ENCODE assay signal across 1 cellular context in the genomic region with DNA sequence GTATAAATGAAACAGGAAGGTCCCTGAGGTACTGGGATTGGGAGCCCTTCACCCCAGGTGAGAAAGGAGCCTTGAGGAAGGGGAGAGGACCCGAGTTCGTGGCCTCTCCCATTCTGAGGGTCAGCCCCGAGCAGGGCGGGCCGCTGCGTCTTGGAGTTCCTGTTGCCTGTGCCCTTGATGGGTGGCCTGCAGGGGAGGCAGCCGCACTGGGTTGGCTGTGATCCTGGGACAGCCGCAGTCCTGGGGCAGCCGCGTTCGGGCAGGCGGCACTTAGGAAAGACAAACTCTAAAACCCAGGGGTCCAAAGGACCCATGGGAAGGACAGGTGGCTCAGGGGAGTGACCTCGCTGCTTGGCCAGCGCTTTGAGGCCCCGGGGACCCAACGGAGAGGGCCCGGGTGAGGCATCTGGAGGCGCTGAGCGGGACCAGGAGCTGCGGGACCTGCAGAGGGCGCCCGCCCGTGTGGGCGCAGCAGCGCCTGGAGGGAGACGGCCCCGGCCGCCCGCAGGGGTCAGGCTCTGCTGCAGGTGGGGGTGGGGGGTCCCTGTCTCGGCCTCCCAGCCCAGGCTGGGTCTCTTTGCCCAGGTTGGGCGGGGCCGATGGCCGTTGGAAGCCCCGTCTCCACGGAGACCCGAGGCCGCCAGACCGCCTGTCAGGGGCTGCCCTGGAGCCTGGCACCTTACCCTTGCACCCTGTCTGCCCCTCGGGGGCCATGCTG.
TF ChIP-seq lines count a peak whose summit lies in the region.

No MANE protein-coding gene starts in this region.

TF ChIP-seq in HepG2, 621 proteins besides CTCF, POLR2A, EP300 and RAD21 (continued from another document and continues in another):
- TF ChIP-seq RFX1 (IDR thresholded peaks at IDR 0.05) (no peak), RAD51 (IDR thresholded peaks at IDR 0.05; ENCODE audit: borderline replicate concordance) (no peak), CCAR2 (optimal IDR thresholded peaks at IDR 0.05; ENCODE audit: low read depth, low read length) (no peak), HNF4G (IDR thresholded peaks at IDR 0.05; ENCODE audit: borderline replicate concordance, low read depth, low read length) (no peak), HNF4G (CRISPR knock-in tag; IDR thresholded peaks at IDR 0.05; ENCODE audit: borderline replicate concordance, low read depth) (no peak), SSRP1 (CRISPR knock-in tag; IDR thresholded peaks at IDR 0.05) (no peak), PHF21A (CRISPR knock-in tag; IDR thresholded peaks at IDR 0.05) (no peak), ASH2L (IDR thresholded peaks at IDR 0.05; ENCODE audit: insufficient read length, low read depth, low read length) (peak; percentile 25), ZNF670 (CRISPR knock-in tag; IDR thresholded peaks at IDR 0.05; ENCODE audit: borderline replicate concordance) (no peak), SOX6 (IDR thresholded peaks at IDR 0.05) (no peak), SOX6 (CRISPR knock-in tag; IDR thresholded peaks at IDR 0.05) (0 out of 2 replicates have a peak, but pooled peaks have one; percentile 10), CENPX (CRISPR knock-in tag; IDR thresholded peaks at IDR 0.05) (no peak), TRIM24 (CRISPR knock-in tag; IDR thresholded peaks at IDR 0.05) (no peak), ZNF143 (CRISPR knock-in tag; IDR thresholded peaks at IDR 0.05) (no peak), MEF2D (CRISPR knock-in tag; IDR thresholded peaks at IDR 0.05) (no peak), ZMYM4 (CRISPR knock-in tag; IDR thresholded peaks at IDR 0.05) (0 out of 2 replicates have a peak, but pooled peaks have one; percentile 27), SALL1 (CRISPR knock-in tag; IDR thresholded peaks at IDR 0.05) (peak; percentile 48), ZFY (CRISPR knock-in tag; IDR thresholded peaks at IDR 0.05) (peak; percentile 51; the same call in 1 of the 2 replicates), GPN1 (CRISPR knock-in tag; IDR thresholded peaks at IDR 0.05; ENCODE audit: borderline replicate concordance) (no peak), ZFX (CRISPR knock-in tag; IDR thresholded peaks at IDR 0.05; ENCODE audit: low read depth) (peak; percentile 69), ZBTB38 (CRISPR knock-in tag; IDR thresholded peaks at IDR 0.05) (0 out of 2 replicates have a peak, but pooled peaks have one; percentile 39), EEA1 (CRISPR knock-in tag; IDR thresholded peaks at IDR 0.05; ENCODE audit: borderline replicate concordance) (0 out of 2 replicates have a peak, but pooled peaks have one; percentile 31), PHF20 (CRISPR knock-in tag; IDR thresholded peaks at IDR 0.05) (no peak), CBFB (CRISPR knock-in tag; IDR thresholded peaks at IDR 0.05) (0 out of 2 replicates have a peak, but pooled peaks have one; percentile 34), ZNF513 (CRISPR knock-in tag; conservative IDR thresholded peaks at IDR 0.05) (no peak), SNAPC5 (CRISPR knock-in tag; IDR thresholded peaks at IDR 0.05; ENCODE audit: borderline replicate concordance) (no peak), ZNF12 (CRISPR knock-in tag; IDR thresholded peaks at IDR 0.05) (no peak), ZNF354B (CRISPR knock-in tag; IDR thresholded peaks at IDR 0.05) (no peak), KDM5A (IDR thresholded peaks at IDR 0.05; ENCODE audit: borderline replicate concordance, low read length) (no peak), FOXA1 (IDR thresholded peaks at IDR 0.05) (no peak), FOXA1 (CRISPR knock-in tag; IDR thresholded peaks at IDR 0.05) (no peak), ZZZ3 (CRISPR knock-in tag; IDR thresholded peaks at IDR 0.05; ENCODE audit: borderline replicate concordance) (no peak), LRRFIP1 (CRISPR knock-in tag; conservative IDR thresholded peaks at IDR 0.05) (no peak), FOXO1 (CRISPR knock-in tag; IDR thresholded peaks at IDR 0.05) (no peak), NFKBIZ (CRISPR knock-in tag; IDR thresholded peaks at IDR 0.05) (no peak), XBP1 (CRISPR knock-in tag; IDR thresholded peaks at IDR 0.05) (no peak), HBP1 (CRISPR knock-in tag; IDR thresholded peaks at IDR 0.05; ENCODE audit: low read depth) (no peak), ZNF567 (CRISPR knock-in tag; IDR thresholded peaks at IDR 0.05; ENCODE audit: borderline replicate concordance) (0 out of 2 replicates have a peak, but pooled peaks have one; percentile 1), SETDB1 (CRISPR knock-in tag; IDR thresholded peaks at IDR 0.05; ENCODE audit: borderline replicate concordance) (no peak), ZFP36 (IDR thresholded peaks at IDR 0.05; ENCODE audit: borderline replicate concordance, low read depth, low read length, partially characterized antibody) (no peak), HDAC1 (CRISPR knock-in tag; IDR thresholded peaks at IDR 0.05) (no peak), NR2F6 (IDR thresholded peaks at IDR 0.05) (no peak), NR2F6 (CRISPR knock-in tag; IDR thresholded peaks at IDR 0.05) (peak; percentile 7; the same call in 1 of the 2 replicates), ZNF260 (CRISPR knock-in tag; IDR thresholded peaks at IDR 0.05; ENCODE audit: borderline replicate concordance, low read depth) (no peak), HNRNPLL (IDR thresholded peaks at IDR 0.05; ENCODE audit: low read depth, low read length, poor library complexity, severe bottlenecking) (peak; percentile 33), KDM6A (CRISPR knock-in tag; IDR thresholded peaks at IDR 0.05; ENCODE audit: low read depth) (no peak), KMT2A (CRISPR knock-in tag; IDR thresholded peaks at IDR 0.05) (no peak), MTA3 (CRISPR knock-in tag; IDR thresholded peaks at IDR 0.05) (no peak), DPF2 (CRISPR knock-in tag; IDR thresholded peaks at IDR 0.05; ENCODE audit: borderline replicate concordance, low read depth) (no peak), SP2 (CRISPR knock-in tag; IDR thresholded peaks at IDR 0.05) (no peak), SRSF4 (IDR thresholded peaks at IDR 0.05; ENCODE audit: low read depth, low read length, poor library complexity, severe bottlenecking) (no peak), NPAS2 (CRISPR knock-in tag; IDR thresholded peaks at IDR 0.05; ENCODE audit: borderline replicate concordance) (no peak), ZNF333 (CRISPR knock-in tag; IDR thresholded peaks at IDR 0.05; ENCODE audit: borderline replicate concordance) (no peak; the same call in 1 of the 2 replicates), ESRRA (CRISPR knock-in tag; IDR thresholded peaks at IDR 0.05; ENCODE audit: low read depth) (peak; percentile 27; the same call in 1 of the 2 replicates), SIN3B (IDR thresholded peaks at IDR 0.05; ENCODE audit: low read length) (no peak), ZNF430 (CRISPR knock-in tag; IDR thresholded peaks at IDR 0.05) (no peak), PHF8 (CRISPR knock-in tag; IDR thresholded peaks at IDR 0.05) (no peak; the same call in 1 of the 2 replicates), ZSCAN25 (CRISPR knock-in tag; IDR thresholded peaks at IDR 0.05) (no peak), GPBP1L1 (CRISPR knock-in tag; IDR thresholded peaks at IDR 0.05) (no peak), ZBTB42 (CRISPR knock-in tag; IDR thresholded peaks at IDR 0.05) (no peak), POGZ (CRISPR knock-in tag; IDR thresholded peaks at IDR 0.05) (no peak), SAFB2 (CRISPR knock-in tag; IDR thresholded peaks at IDR 0.05; ENCODE audit: borderline replicate concordance, low read depth) (no peak), ZNF556 (CRISPR knock-in tag; IDR thresholded peaks at IDR 0.05; ENCODE audit: borderline replicate concordance) (no peak), AHR (CRISPR knock-in tag; IDR thresholded peaks at IDR 0.05) (no peak), JARID2 (CRISPR knock-in tag; IDR thresholded peaks at IDR 0.05; ENCODE audit: insufficient replicate concordance) (no peak), ZNF674 (CRISPR knock-in tag; IDR thresholded peaks at IDR 0.05; ENCODE audit: low read depth) (no peak), HOXA3 (CRISPR knock-in tag; IDR thresholded peaks at IDR 0.05) (no peak), ATAD3A (CRISPR knock-in tag; IDR thresholded peaks at IDR 0.05) (no peak), ZNF780A (CRISPR knock-in tag; IDR thresholded peaks at IDR 0.05) (no peak), ZNF484 (CRISPR knock-in tag; IDR thresholded peaks at IDR 0.05; ENCODE audit: borderline replicate concordance, low read depth) (no peak), BRD4 (CRISPR knock-in tag; IDR thresholded peaks at IDR 0.05) (no peak), ZBTB7B (CRISPR knock-in tag; IDR thresholded peaks at IDR 0.05) (0 out of 2 replicates have a peak, but pooled peaks have one; percentile 58), ZNF775 (CRISPR knock-in tag; IDR thresholded peaks at IDR 0.05; ENCODE audit: borderline replicate concordance) (no peak)
- TF ChIP-seq, protein P1, sequence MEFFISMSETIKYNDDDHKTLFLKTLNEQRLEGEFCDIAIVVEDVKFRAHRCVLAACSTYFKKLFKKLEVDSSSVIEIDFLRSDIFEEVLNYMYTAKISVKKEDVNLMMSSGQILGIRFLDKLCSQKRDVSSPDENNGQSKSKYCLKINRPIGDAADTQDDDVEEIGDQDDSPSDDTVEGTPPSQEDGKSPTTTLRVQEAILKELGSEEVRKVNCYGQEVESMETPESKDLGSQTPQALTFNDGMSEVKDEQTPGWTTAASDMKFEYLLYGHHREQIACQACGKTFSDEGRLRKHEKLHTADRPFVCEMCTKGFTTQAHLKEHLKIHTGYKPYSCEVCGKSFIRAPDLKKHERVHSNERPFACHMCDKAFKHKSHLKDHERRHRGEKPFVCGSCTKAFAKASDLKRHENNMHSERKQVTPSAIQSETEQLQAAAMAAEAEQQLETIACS (CRISPR knock-in tag; IDR thresholded peaks at IDR 0.05), result no peak
